17 cellular contexts compared by ENCODE assay signal in genomic region chr12:132507656-132508055, GRCh38. TPM values are rescaled to one million over a fixed set of nuclear protein-coding genes. Genes with fewer than 3 reads are reported as not detected.
A peak's percentile ranks its signal among the peaks of the same experiment; 100 is the strongest.
DNase-seq lines count a peak whose midpoint lies in the region; ATAC-seq, FAIRE-seq and TF ChIP-seq lines count a peak whose summit lies in the region.
"Had no signal": no experiment of that assay in that cellular context is flagged by ENCODE, and none has a peak within 500 bp of the region (broad histone marks: within the 10 kb centered on the region; RNA-seq: fewer than 3 reads in every experiment).

No MANE protein-coding gene starts in this region.

- no peak for ATAC-seq in HepG2
- ATAC-seq in right lobe of liver: no peak
- ATAC-seq: activated CD4-positive, alpha-beta T cell treated with anti-CD3 and anti-CD28 coated beads for 36 hours had no signal

- H3K18ac ChIP-seq in mesenchymal stem cell (ENCODE audit: low read depth in 1 of 2, low read length in 2 of 2): peak overlapping the region in 1 of 2 experiments; percentile 63

- H3K9me3 ChIP-seq in HepG2 (ENCODE audit: low read length): no peaks in the 10 kb centered on the region
- no peaks in the 10 kb centered on the region for H3K9me3 ChIP-seq in right lobe of liver
- no peaks in the 10 kb centered on the region for H3K9me3 ChIP-seq in adrenal gland (replicated peaks in 1 of 3)
- no peaks in the 10 kb centered on the region for H3K9me3 ChIP-seq in mesenchymal stem cell (ENCODE audit: control insufficient read depth, low read length)
- H3K9me3 ChIP-seq: suprapubic skin had no signal

- H4K8ac ChIP-seq in mesenchymal stem cell (ENCODE audit: low read length): no peak overlapping the region

- no peak for DNase-seq in HepG2 (ENCODE audit: low spot score)
- no peak for DNase-seq in right lobe of liver
- no peak for DNase-seq in adrenal gland
- no peak for DNase-seq in mesenchymal stem cell
- DNase-seq in stimulated activated CD4-positive, alpha-beta T cell treated with anti-CD3 and anti-CD28 coated beads, Interleukin-12 subunit alpha, Interleukin-12 subunit beta, amount 100 ng/mL, for 4 hours: no peak
- DNase-seq in hippocampal formation (lab: John Stamatoyannopoulos, UW): no peak
- no peak for DNase-seq in NCI-H1436 treated with DMSO at 0.1 percent for 48 hours (lab: John Stamatoyannopoulos, UW)
- DNase-seq in ecto neural progenitor cell (ENCODE audit: low spot score): no peak
- DNase-seq: activated CD4-positive, alpha-beta T cell treated with anti-CD3 and anti-CD28 coated beads for 36 hours; activated T-cell treated with anti-CD3 and anti-CD28 coated beads for 4 hours; DMS 273 treated with DMSO at 0.1 percent for 48 hours; erythroblast; head of caudate nucleus; kidney glomerular epithelial cell; NCI-H774; SHP77 had no signal

- no peak overlapping the region for H3K23ac ChIP-seq in mesenchymal stem cell (ENCODE audit: low read length in 2 of 2)

- no peak overlapping the region for H3K14ac ChIP-seq in mesenchymal stem cell (ENCODE audit: low read length in 2 of 2)

- no peak overlapping the region for H3K4me2 ChIP-seq in HepG2 (ENCODE audit: low read depth, low read length)
- no peak overlapping the region for H3K4me2 ChIP-seq in mesenchymal stem cell (ENCODE audit: low read length, poor library complexity, severe bottlenecking)

- intact Hi-C loops in HepG2 (cut with micrococcal nuclease; ENCODE audit: unreplicated experiment) (no loop called here), right lobe of liver (cut with DNase I) (no loop called here), adrenal gland (cut with DNase I) (no loop called here)

- TF ChIP-seq CTCF in HepG2 (CRISPR knock-in tag; IDR thresholded peaks at IDR 0.05): peak; percentile 36
- TF ChIP-seq CTCF in right lobe of liver (IDR thresholded peaks at IDR 0.05): no peak
- TF ChIP-seq CTCF in adrenal gland (IDR thresholded peaks at IDR 0.05): no peak

- H3K9ac ChIP-seq in HepG2 (ENCODE audit: insufficient read depth, low read depth, low read length): no peak overlapping the region
- no peak overlapping the region for H3K9ac ChIP-seq in mesenchymal stem cell (ENCODE audit: low read length)

- peaks cover 61% of the 10 kb centered on the region for H3K79me1 ChIP-seq in mesenchymal stem cell (replicated peaks; ENCODE audit: low read length, poor library complexity, severe bottlenecking)

- no TSS peak for BruUV-seq in HepG2 (replicated peaks; lab: Mats Ljungman, UMichigan)

- no peak overlapping the region for H2AFZ ChIP-seq in HepG2 (ENCODE audit: low read length)
- no peak overlapping the region for H2AFZ ChIP-seq in mesenchymal stem cell (ENCODE audit: low read depth, low read length)

- H2BK120ac ChIP-seq in mesenchymal stem cell (ENCODE audit: low read depth, low read length): no peak overlapping the region

- H3K4ac ChIP-seq in mesenchymal stem cell (ENCODE audit: low read depth in 1 of 2, low read length in 2 of 2): peak overlapping the region in 1 of 2 experiments; percentile 27

- no peak overlapping the region for H2BK12ac ChIP-seq in mesenchymal stem cell (ENCODE audit: low read length in 2 of 2)

- POLR2A ChIA-PET in HepG2 (lab: Yijun Ruan, JAX): no interaction called here

- in situ Hi-C loops in HepG2 (cut with HindIII; ENCODE audit: extremely low pct_ligation_motif_present, low pct_unique_long_range_greater_than_20kb): no loop called here

- FAIRE-seq in HepG2 (lab: Jason Lieb, UNC): no peak

- H3K79me2 ChIP-seq in HepG2 (ENCODE audit: insufficient read depth, low read length): peaks cover 31% of the 10 kb centered on the region

- H4K91ac ChIP-seq in mesenchymal stem cell (ENCODE audit: low read length): no peak overlapping the region

- H3K27me3 ChIP-seq in HepG2 (ENCODE audit: control insufficient read depth in 1 of 2, insufficient read depth in 2 of 2, low read length in 2 of 2): no peaks in the 10 kb centered on the region
- H3K27me3 ChIP-seq in right lobe of liver: no peaks in the 10 kb centered on the region
- no peaks in the 10 kb centered on the region for H3K27me3 ChIP-seq in adrenal gland
- H3K27me3 ChIP-seq in mesenchymal stem cell (ENCODE audit: control insufficient read depth in 1 of 2, insufficient read depth in 1 of 2, low read length in 2 of 2): no peaks in the 10 kb centered on the region
- H3K27me3 ChIP-seq: suprapubic skin had no signal

- H3K27ac ChIP-seq in HepG2 (ENCODE audit: extremely low read length, insufficient read depth, low read length): no peak overlapping the region
- no peak overlapping the region for H3K27ac ChIP-seq in right lobe of liver
- peak overlapping the region in 4 of 5 donors; percentile 60 to 88 (median 75) for H3K27ac ChIP-seq in adrenal gland
- H3K27ac ChIP-seq in mesenchymal stem cell (ENCODE audit: low read length, poor library complexity, severe bottlenecking): no peak overlapping the region

- WGBS in HepG2 (ENCODE audit: low lambda C conversion rate): 87% methylated on average over 5 of the region's 6 CpGs
- 81% methylated on average over 3 of the region's 6 CpGs for WGBS in right lobe of liver (ENCODE audit: insufficient coverage, low coverage, low lambda C conversion rate, missing lambda C conversion rate)
- WGBS in adrenal gland, 4 donors: 59 to 71% (median 65%) methylated on average over 4 to 6 of the region's 6 CpGs
- 71% methylated on average over 6 of the region's 6 CpGs for WGBS in mesenchymal stem cell

- H3K4me3 ChIP-seq in HepG2 (replicated peaks in 1 of 3; ENCODE audit: insufficient read depth in 1 of 3, low read depth in 2 of 3, low read length in 3 of 3) (no peak overlapping the region), right lobe of liver (no peak overlapping the region), adrenal gland (no peak overlapping the region), mesenchymal stem cell (ENCODE audit: insufficient read depth in 1 of 2, low read depth in 1 of 2, low read length in 2 of 2) (no peak overlapping the region)

- H3K4me1 ChIP-seq in HepG2 (ENCODE audit: insufficient read depth, low read length): peaks cover 5% of the 10 kb centered on the region; the same call in 1 of the 2 replicates
- peaks cover 0 to 31% (median 10%) of the 10 kb centered on the region in 4 donors for H3K4me1 ChIP-seq in right lobe of liver
- peaks cover 43 to 59% of the 10 kb centered on the region in 2 donors for H3K4me1 ChIP-seq in adrenal gland (replicated peaks in 1 of 2)
- H3K4me1 ChIP-seq in mesenchymal stem cell (ENCODE audit: control insufficient read depth, insufficient read depth, low read depth, low read length): peaks cover 61% of the 10 kb centered on the region

- no peak for TF ChIP-seq RAD21 in HepG2 (CRISPR knock-in tag; IDR thresholded peaks at IDR 0.05)

- TF ChIP-seq POLR2A in HepG2 (IDR thresholded peaks at IDR 0.05; ENCODE audit: insufficient read depth in 1 of 2, low read depth in 2 of 2, low read length in 2 of 2) (no peak), right lobe of liver (IDR thresholded peaks at IDR 0.05) (no peak), adrenal gland (IDR thresholded peaks at IDR 0.05) (no peak)

- CTCF ChIA-PET in HepG2 (lab: Yijun Ruan, JAX; ENCODE audit: low intra/inter-chr PET ratio, low total read pairs): no interaction called here

- H3K36me3 ChIP-seq in HepG2 (replicated peaks in 1 of 2; ENCODE audit: control insufficient read depth in 1 of 2, insufficient read depth in 2 of 2, low read length in 2 of 2) (peaks cover 4 to 7% of the 10 kb centered on the region in 2 experiments; a peak in 2 of 5 replicates), right lobe of liver (peaks cover 0 to 7% (median 0%) of the 10 kb centered on the region in 4 donors), adrenal gland (replicated peaks in 1 of 2) (peaks cover 0 to 15% of the 10 kb centered on the region in 2 donors), mesenchymal stem cell (ENCODE audit: control insufficient read depth in 1 of 2, insufficient read depth in 2 of 2, low read depth in 1 of 2, low read length in 2 of 2) (peaks cover 0 to 57% of the 10 kb centered on the region in 2 experiments)

- H4K20me1 ChIP-seq in HepG2 (ENCODE audit: insufficient read depth, low read length): peaks cover 50% of the 10 kb centered on the region

- H2AK5ac ChIP-seq in mesenchymal stem cell (ENCODE audit: low read length, severe bottlenecking): peak overlapping the region; percentile 81

- TF ChIP-seq EP300 in HepG2 (IDR thresholded peaks at IDR 0.05; ENCODE audit: low read depth in 2 of 2, low read length in 2 of 2) (no peak), HepG2 (CRISPR knock-in tag; IDR thresholded peaks at IDR 0.05; ENCODE audit: borderline replicate concordance) (no peak)

- H2BK15ac ChIP-seq in mesenchymal stem cell (ENCODE audit: low read depth, poor library complexity, severe bottlenecking): no peak overlapping the region

- H2BK5ac ChIP-seq in mesenchymal stem cell (ENCODE audit: low read depth, low read length, poor library complexity, severe bottlenecking): no peak overlapping the region

TF ChIP-seq in HepG2, 621 proteins besides CTCF, POLR2A, EP300 and RAD21 (continues in another document):
- TF ChIP-seq ZNF263 (CRISPR knock-in tag; IDR thresholded peaks at IDR 0.05): peak; percentile 77

RNA-seq across cellular contexts. Expression of gene FBRSL1, which starts 17.7 kb away (rescaled TPM):
- total RNA-seq in HepG2 (2016; rRNA removed; fragmentation: Illumina TruSeq; extraction: Trizol) (3.7 and 7.9 TPM in 2 replicates), right lobe of liver (10 to 100 TPM; 16.2 to 27.6 (median 23.3) TPM), adrenal gland (10 to 100 TPM; 12.5 to 63.8 (median 26.9) TPM)
- total RNA-seq in HepG2 (2016; cell fraction: cytosol; rRNA removed; fragmentation: Illumina TruSeq; extraction: Trizol; ENCODE audit: low read depth): 2.7 and 3.6 TPM in 2 replicates
- total RNA-seq in HepG2 (2016; cell fraction: insoluble cytoplasmic fraction; rRNA removed; fragmentation: Illumina TruSeq; extraction: Trizol): 5.4 and 6.9 TPM in 2 replicates
- 7.0 and 9.3 TPM in 2 replicates for total RNA-seq in HepG2 (2016; cell fraction: membrane; rRNA removed; fragmentation: Illumina TruSeq; extraction: Trizol)
- total RNA-seq in HepG2 (2016; cell fraction: nucleus; rRNA removed; fragmentation: Illumina TruSeq; extraction: Trizol): 10.9 and 11.0 TPM in 2 replicates
- polyA plus RNA-seq in HepG2 (2011; rRNA removed) (3.6 and 4.9 TPM in 2 replicates), adrenal gland (10 to 100 TPM; 10.9 to 62.3 (median 41.9) TPM)
- polyA plus RNA-seq in HepG2 (2011; cell fraction: cytosol; rRNA removed): 3.0 and 6.0 TPM in 2 replicates
- 50.9 and 76.3 TPM in 2 replicates for polyA plus RNA-seq in HepG2 (2011; cell fraction: nucleus; rRNA removed)
- polyA plus RNA-seq in HepG2 (2012): 25.5 and 31.0 TPM in 2 replicates
- 5.9 and 6.4 TPM in 2 replicates for polyA plus RNA-seq in HepG2 (2016; cell fraction: cytosol; fragmentation: Illumina TruSeq; extraction: Trizol; ENCODE audit: low read depth)
- 20.0 and 28.2 TPM in 2 replicates for polyA plus RNA-seq in HepG2 (2016; cell fraction: insoluble cytoplasmic fraction; fragmentation: Illumina TruSeq; extraction: Trizol; ENCODE audit: low read depth)
- polyA plus RNA-seq in HepG2 (2016; cell fraction: membrane; fragmentation: Illumina TruSeq; extraction: Trizol; ENCODE audit: low read depth): 20.5 and 23.8 TPM in 2 replicates
- polyA plus RNA-seq in HepG2 (2016; cell fraction: nucleus; fragmentation: Illumina TruSeq; extraction: Trizol; ENCODE audit: insufficient read depth, low read depth): 64.1 and 69.3 TPM in 2 replicates
- 3.8 and 7.6 TPM in 2 replicates for polyA minus RNA-seq in HepG2 (2011; rRNA and poly(A)+ RNA removed; ENCODE audit: low replicate concordance)
- polyA minus RNA-seq in HepG2 (2011; cell fraction: cytosol; rRNA and poly(A)+ RNA removed): 17.3 and 28.7 TPM in 2 replicates
- polyA minus RNA-seq in HepG2 (2011; cell fraction: nucleus; rRNA and poly(A)+ RNA removed): 8.5 and 11.2 TPM in 2 replicates
- 35.1 TPM for polyA plus RNA-seq in mesenchymal stem cell (2013, experiment 1 of 2)
- 32.7 TPM for polyA plus RNA-seq in mesenchymal stem cell (2013, experiment 2 of 2)

Comparison
In these comparisons a context has a peak if more than half of its experiments do, and no peak if none do; other contexts are left out.
1. H3K27ac ChIP-seq: peak in adrenal gland (4 of 5); none in HepG2 (single experiment), right lobe of liver (0 of 3) and mesenchymal stem cell (single experiment).